8 cellular contexts compared by ENCODE assay signal in the genomic region with DNA sequence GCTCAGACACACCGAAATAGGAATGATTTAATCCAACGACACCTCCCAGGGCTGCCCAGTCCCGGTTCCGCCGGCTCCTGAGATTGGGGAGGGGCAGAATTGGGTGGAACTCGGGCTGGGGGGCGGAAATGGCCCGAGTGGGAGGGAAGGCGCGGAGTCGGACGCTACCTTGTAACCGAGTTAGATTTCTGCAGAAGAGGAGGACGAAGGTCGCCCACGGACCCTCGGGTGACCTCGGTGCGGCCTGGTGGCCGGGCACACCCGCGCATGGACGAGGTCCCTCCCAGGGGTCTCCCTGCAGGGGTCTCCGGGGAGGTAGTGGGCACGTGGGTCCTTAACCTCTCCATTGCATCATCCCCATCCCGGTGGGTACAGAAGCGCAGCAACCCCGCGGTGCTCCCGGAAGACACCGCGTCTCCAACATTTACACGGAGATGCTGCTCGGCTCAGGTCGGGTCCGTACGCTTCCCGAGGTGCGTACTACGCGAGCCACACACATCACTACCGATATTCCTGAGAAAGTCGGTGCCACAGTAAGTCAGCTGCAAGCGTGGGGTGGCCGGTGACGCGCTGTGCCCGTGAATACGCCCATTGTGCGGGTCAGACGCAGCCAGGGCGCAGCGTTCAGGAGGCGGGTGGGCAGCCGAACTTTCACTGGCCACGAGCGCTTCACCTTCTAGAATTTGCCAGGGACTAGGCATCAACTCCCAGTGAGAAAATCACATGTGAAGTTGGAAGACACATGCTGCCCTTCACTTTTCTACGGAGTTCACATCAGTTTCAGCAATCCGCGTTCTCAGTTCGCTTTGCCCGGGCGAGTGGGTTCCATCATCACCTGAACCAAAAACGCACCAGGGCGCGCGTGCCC. TPM values are rescaled to one million over a fixed set of nuclear protein-coding genes. Genes with fewer than 3 reads are reported as not detected.
A peak's percentile ranks its signal among the peaks of the same experiment; 100 is the strongest.
DNase-seq lines count a peak whose midpoint lies in the region; ATAC-seq, FAIRE-seq and TF ChIP-seq lines count a peak whose summit lies in the region.

No MANE protein-coding gene starts in this region.

- H3K9me3 ChIP-seq in RWPE2 (ENCODE audit: severe bottlenecking) = no peaks in the 10 kb centered on the region
- no peaks in the 10 kb centered on the region for H3K9me3 ChIP-seq in mammary epithelial cell (replicated peaks; ENCODE audit: insufficient read depth, low read length)
- H3K9me3 ChIP-seq in kidney (ENCODE audit: control insufficient read depth in 1 of 2, low read length in 2 of 2) = no peaks in the 10 kb centered on the region

- H3K27me3 ChIP-seq in RWPE2 (ENCODE audit: insufficient read depth, poor library complexity, severe bottlenecking) (no peaks in the 10 kb centered on the region), mammary epithelial cell (ENCODE audit: insufficient read depth, low read length) (no peaks in the 10 kb centered on the region)

- H3K79me2 ChIP-seq in mammary epithelial cell (ENCODE audit: insufficient read depth, low read length) = peaks cover 49% of the 10 kb centered on the region

- in situ Hi-C loops in mammary epithelial cell (cut with MboI; ENCODE audit: low sequenced_read_pairs in 2 of 2) = loop anchor here in 1 of 2 donors (25.0 kb wide), 1 partner anchor 120 kb away; no protein-coding TSS in a partner anchor

- BruUV-seq in mammary epithelial cell (replicated peaks; lab: Mats Ljungman, UMichigan) = TSS peak; percentile 52

- intact Hi-C loops in mammary epithelial cell (cut with micrococcal nuclease) = loop anchor here (2.0 kb wide), 2 partner anchors 73 to 93 kb away; no protein-coding TSS in a partner anchor
- intact Hi-C loops in kidney (cut with DNase I) = no loop called here

- H3K27ac ChIP-seq in RWPE2 (ENCODE audit: poor library complexity, severe bottlenecking) = peak overlapping the region; percentile 67
- H3K27ac ChIP-seq in mammary epithelial cell (ENCODE audit: insufficient read depth, low read depth, low read length) = peak overlapping the region; percentile 77
- H3K27ac ChIP-seq in kidney (ENCODE audit: low read depth in 2 of 2, low read length in 2 of 2) = peak overlapping the region; percentile 87 to 93

- 1% methylated on average over 15 of the region's 67 CpGs for WGBS in mammary epithelial cell (ENCODE audit: low coverage, missing lambda C conversion rate)

- H3K4me2 ChIP-seq in mammary epithelial cell (ENCODE audit: insufficient read depth, low read depth, low read length) = peak overlapping the region; percentile 99

- peak; percentile 0 for ATAC-seq in HG02798 (IDR thresholded peaks at IDR 0.05; ENCODE audit: poor library complexity, unreplicated experiment)
- peak; percentile 36 for ATAC-seq in RWPE2 (ENCODE audit: low read depth)
- no peak for ATAC-seq in GM21390 (IDR thresholded peaks at IDR 0.05; ENCODE audit: unreplicated experiment)

- no peaks in the 10 kb centered on the region for H4K20me1 ChIP-seq in mammary epithelial cell (ENCODE audit: insufficient read depth, low read length)

- dilution Hi-C loops in mammary epithelial cell (cut with HindIII; ENCODE audit: low sequenced_read_pairs) = no loop called here

- H3K4me3 ChIP-seq in RWPE2 (ENCODE audit: severe bottlenecking) (peak overlapping the region; percentile 76), mammary epithelial cell (replicated peaks in 1 of 3; ENCODE audit: insufficient read depth in 1 of 3, low read depth in 2 of 3, low read length in 3 of 3) (peak overlapping the region; percentile 83 to 94 (median 92)), kidney (ENCODE audit: low read length in 2 of 2) (peak overlapping the region; percentile 76 to 93)

- H3K36me3 ChIP-seq in RWPE2 (ENCODE audit: low read depth) = no peaks in the 10 kb centered on the region
- no peaks in the 10 kb centered on the region for H3K36me3 ChIP-seq in mammary epithelial cell (ENCODE audit: insufficient read depth, low read length)
- no peaks in the 10 kb centered on the region for H3K36me3 ChIP-seq in kidney (ENCODE audit: control insufficient read depth in 1 of 2, insufficient read depth in 2 of 2, low read length in 2 of 2)

- DNase-seq in Daoy (ENCODE audit: low read depth) (peak; percentile 33), RWPE2 (ENCODE audit: low spot score) (no peak), mammary epithelial cell (peak; percentile 56), kidney (no peak), NCI-H1694 treated with DMSO at 0.1 percent for 48 hours (lab: John Stamatoyannopoulos, UW) (no peak)
- DNase-seq in stimulated activated CD4-positive, alpha-beta T cell treated with anti-CD3 and anti-CD28 coated beads, Interleukin-15, amount 100 ng/mL, for 24 hours = peak; percentile 56

- no peak for FAIRE-seq in kidney (lab: Jason Lieb, UNC)

- H3K4me1 ChIP-seq in RWPE2 (ENCODE audit: insufficient read depth, poor library complexity, severe bottlenecking) = peaks cover 18% of the 10 kb centered on the region
- H3K4me1 ChIP-seq in mammary epithelial cell (ENCODE audit: insufficient read depth, low read length) = peaks cover 20% of the 10 kb centered on the region
- peaks cover 15 to 17% of the 10 kb centered on the region in 2 donors for H3K4me1 ChIP-seq in kidney (ENCODE audit: control insufficient read depth in 1 of 2, insufficient read depth in 1 of 2, low read depth in 1 of 2, low read length in 2 of 2)

- CTCF ChIA-PET in mammary epithelial cell (lab: Charles Lee; ENCODE audit: low non-redundant PET) = interaction anchor here (0.6 kb wide), 1 partner anchor 69 kb away, joined by 3 read pairs; no protein-coding TSS in a partner anchor

- H2AFZ ChIP-seq in mammary epithelial cell (ENCODE audit: low read depth, low read length) = peak overlapping the region; percentile 91

- TF ChIP-seq CTCF in RWPE2 (IDR thresholded peaks at IDR 0.05; ENCODE audit: poor library complexity, severe bottlenecking) (no peak), mammary epithelial cell (conservative IDR thresholded peaks at IDR 0.05 in 1 of 2, IDR thresholded peaks at IDR 0.05 in 1 of 2; ENCODE audit: extremely low read depth in 1 of 2, insufficient read depth in 1 of 2, low read depth in 1 of 2, low read length in 2 of 2) (no peak), kidney (IDR thresholded peaks at IDR 0.05; ENCODE audit: borderline replicate concordance, extremely low read depth, insufficient read depth) (no peak)

- H3K9ac ChIP-seq in mammary epithelial cell (ENCODE audit: insufficient read depth, low read length) (peak overlapping the region; percentile 88), kidney (ENCODE audit: low read length in 2 of 2) (peak overlapping the region; percentile 62 to 70)

RNA-seq across cellular contexts. Expression of a gene that starts 3.0 kb away (rescaled TPM):
- 4.9 and 6.3 TPM in 2 replicates for total RNA-seq in Daoy (2014; rRNA removed; shearing (Covaris generic))
- 10 to 100 TPM; 27.2 to 36.0 TPM for total RNA-seq in mammary epithelial cell
- 7.5 TPM for polyA plus RNA-seq in mammary epithelial cell
- 10.3 TPM for polyA minus RNA-seq in mammary epithelial cell
- total RNA-seq in kidney = 28.7 TPM
- polyA plus RNA-seq in kidney (ENCODE audit: insufficient read depth, low read depth, low replicate concordance) = 6.7 TPM

Comparison
In these comparisons a context has a peak if more than half of its experiments do, and no peak if none do; other contexts are left out.
1. DNase-seq: peak in Daoy (single experiment), mammary epithelial cell (single experiment) and stimulated activated CD4-positive, alpha-beta T cell treated with anti-CD3 and anti-CD28 coated beads, Interleukin-15, amount 100 ng/mL, for 24 hours (single experiment); none in RWPE2 (single experiment), kidney (single experiment) and NCI-H1694 treated with DMSO at 0.1 percent for 48 hours (single experiment).
2. Peak in every context shown above with its lines, with median percentiles within 50 percentile points of each other: H3K27ac ChIP-seq and H3K4me3 ChIP-seq.